Comparison of ENCODE assay signal across 18 cellular contexts in genomic region chr1:24373044-24373443, GRCh38. TPM values are rescaled to one million over a fixed set of nuclear protein-coding genes. Genes with fewer than 3 reads are reported as not detected.
DNase-seq lines count a peak whose midpoint lies in the region; ATAC-seq and FAIRE-seq lines count a peak whose summit lies in the region.
"Had no signal": no experiment of that assay in that cellular context is flagged by ENCODE, and none has a peak within 500 bp of the region (broad histone marks: within the 10 kb centered on the region; RNA-seq: fewer than 3 reads in every experiment).

No MANE protein-coding gene starts in this region.

- no peak overlapping the region for H3K4me3 Mint-ChIP-seq in activated CD4-positive, alpha-beta T cell treated with anti-CD3 and anti-CD28 coated beads for 36 hours
- no peak overlapping the region for H3K4me3 Mint-ChIP-seq in T-helper 17 cell
- no peak overlapping the region for H3K4me3 Mint-ChIP-seq in stimulated activated memory B cell treated with anti-CD40 and anti-IgM and Interleukin-4, amounts not matched to agents 10 μg/mL and 1 μg/mL and 100 μg/mL, for 72 hours
- H3K4me3 Mint-ChIP-seq: activated naive CD8-positive, alpha-beta T cell treated with anti-CD3 and anti-CD28 coated beads, Interleukin-2, amount 10 ng/mL, durations not matched to agents 7 days and 5 days had no signal

- ATAC-seq in activated CD4-positive, alpha-beta T cell treated with anti-CD3 and anti-CD28 coated beads for 36 hours: peak; percentile 57
- ATAC-seq in GM21390 (IDR thresholded peaks at IDR 0.05; ENCODE audit: unreplicated experiment): peak; percentile 48
- peak; percentile 62 for ATAC-seq in T-helper 17 cell
- ATAC-seq in stimulated activated memory B cell treated with anti-CD40 and anti-IgM and Interleukin-4, amounts not matched to agents 10 μg/mL and 1 μg/mL and 100 μg/mL, for 72 hours: peak; percentile 94
- ATAC-seq in GM18517 (IDR thresholded peaks at IDR 0.05; ENCODE audit: unreplicated experiment): no peak
- no peak for ATAC-seq in HG03108 (IDR thresholded peaks at IDR 0.05; ENCODE audit: unreplicated experiment)
- ATAC-seq: left lung, Right ventricle myocardium inferior had no signal

- H3K27ac Mint-ChIP-seq in activated CD4-positive, alpha-beta T cell treated with anti-CD3 and anti-CD28 coated beads for 36 hours: no peak overlapping the region
- peak overlapping the region; percentile 51 for H3K27ac Mint-ChIP-seq in T-helper 17 cell
- peak overlapping the region; percentile 85 for H3K27ac Mint-ChIP-seq in stimulated activated memory B cell treated with anti-CD40 and anti-IgM and Interleukin-4, amounts not matched to agents 10 μg/mL and 1 μg/mL and 100 μg/mL, for 72 hours
- H3K27ac Mint-ChIP-seq: activated naive CD8-positive, alpha-beta T cell treated with anti-CD3 and anti-CD28 coated beads, Interleukin-2, amount 10 ng/mL, durations not matched to agents 7 days and 5 days had no signal

- H3K4me1 ChIP-seq in small intestine (ENCODE audit: control insufficient read depth in 2 of 2, insufficient read depth in 1 of 2, low read depth in 1 of 2, low read length in 1 of 2): no peaks in the 10 kb centered on the region
- H3K4me1 ChIP-seq: left lung had no signal

- H3K4me3 ChIP-seq in small intestine (ENCODE audit: low read depth in 1 of 2, low read length in 2 of 2): no peak overlapping the region
- H3K4me3 ChIP-seq: left lung had no signal

- intact Hi-C loops in activated CD4-positive, alpha-beta T cell treated with anti-CD3 and anti-CD28 coated beads for 36 hours (cut with DNase I, micrococcal nuclease): no loop called here

- POLR2A ChIA-PET in activated CD4-positive, alpha-beta T cell treated with anti-CD3 and anti-CD28 coated beads for 36 hours (lab: Charles Lee): no interaction called here

- H3K9me3 ChIP-seq in T-helper 17 cell (ENCODE audit: control insufficient read depth, low read length, poor library complexity, severe bottlenecking): no peaks in the 10 kb centered on the region
- no peaks in the 10 kb centered on the region for H3K9me3 ChIP-seq in small intestine (ENCODE audit: control insufficient read depth, low read depth)
- H3K9me3 ChIP-seq: left lung had no signal

- CTCF ChIA-PET in activated CD4-positive, alpha-beta T cell treated with anti-CD3 and anti-CD28 coated beads for 36 hours (lab: Charles Lee): interaction anchor here (0.8 to 1.5 kb wide), 2 partner anchors 12 to 824 kb away, joined by 3 to 4 read pairs; no protein-coding TSS in a partner anchor

- H3K9me3 Mint-ChIP-seq in activated CD4-positive, alpha-beta T cell treated with anti-CD3 and anti-CD28 coated beads for 36 hours (ENCODE audit: low read depth): no peaks in the 10 kb centered on the region
- no peaks in the 10 kb centered on the region for H3K9me3 Mint-ChIP-seq in stimulated activated memory B cell treated with anti-CD40 and anti-IgM and Interleukin-4, amounts not matched to agents 10 μg/mL and 1 μg/mL and 100 μg/mL, for 72 hours
- H3K9me3 Mint-ChIP-seq: activated naive CD8-positive, alpha-beta T cell treated with anti-CD3 and anti-CD28 coated beads, Interleukin-2, amount 10 ng/mL, durations not matched to agents 7 days and 5 days had no signal

- H3K4me1 Mint-ChIP-seq in activated CD4-positive, alpha-beta T cell treated with anti-CD3 and anti-CD28 coated beads for 36 hours: no peaks in the 10 kb centered on the region
- H3K4me1 Mint-ChIP-seq in T-helper 17 cell: peaks cover 2% of the 10 kb centered on the region
- H3K4me1 Mint-ChIP-seq in stimulated activated memory B cell treated with anti-CD40 and anti-IgM and Interleukin-4, amounts not matched to agents 10 μg/mL and 1 μg/mL and 100 μg/mL, for 72 hours: peaks cover 20% of the 10 kb centered on the region
- H3K4me1 Mint-ChIP-seq: activated naive CD8-positive, alpha-beta T cell treated with anti-CD3 and anti-CD28 coated beads, Interleukin-2, amount 10 ng/mL, durations not matched to agents 7 days and 5 days had no signal

- no peak overlapping the region for H3K27ac ChIP-seq in small intestine (ENCODE audit: low read depth in 1 of 2, low read length in 1 of 2)
- H3K27ac ChIP-seq: left lung had no signal

- no peaks in the 10 kb centered on the region for H3K27me3 ChIP-seq in small intestine (ENCODE audit: control insufficient read depth in 2 of 2, insufficient read depth in 2 of 2, low read length in 2 of 2)
- H3K27me3 ChIP-seq: left lung had no signal

- H3K36me3 ChIP-seq in small intestine (ENCODE audit: control insufficient read depth in 2 of 2, insufficient read depth in 2 of 2, low read length in 2 of 2): no peaks in the 10 kb centered on the region

- no peak for DNase-seq in activated CD4-positive, alpha-beta T cell treated with anti-CD3 and anti-CD28 coated beads for 36 hours
- no peak for DNase-seq in activated CD4-positive, alpha-beta T cell treated with anti-CD3 and anti-CD28 coated beads for 1 hour
- DNase-seq in T-helper 17 cell (no peak), small intestine (no peak)
- DNase-seq: activated naive CD8-positive, alpha-beta T cell treated with anti-CD3 and anti-CD28 coated beads, Interleukin-2, amount 10 ng/mL, durations not matched to agents 7 days and 5 days; Calu3; central memory CD4-positive, alpha-beta T cell; hippocampal formation; left lung; NCI-H1436 treated with DMSO at 0.1 percent for 48 hours; T-helper 9 cell had no signal

- no peaks in the 10 kb centered on the region for H3K27me3 Mint-ChIP-seq in activated CD4-positive, alpha-beta T cell treated with anti-CD3 and anti-CD28 coated beads for 36 hours
- H3K27me3 Mint-ChIP-seq in T-helper 17 cell: no peaks in the 10 kb centered on the region
- H3K27me3 Mint-ChIP-seq in stimulated activated memory B cell treated with anti-CD40 and anti-IgM and Interleukin-4, amounts not matched to agents 10 μg/mL and 1 μg/mL and 100 μg/mL, for 72 hours: no peaks in the 10 kb centered on the region
- H3K27me3 Mint-ChIP-seq: activated naive CD8-positive, alpha-beta T cell treated with anti-CD3 and anti-CD28 coated beads, Interleukin-2, amount 10 ng/mL, durations not matched to agents 7 days and 5 days had no signal

- no peak for FAIRE-seq in small intestine (lab: Jason Lieb, UNC)
- FAIRE-seq: A204.1 had no signal

- peaks cover 4% of the 10 kb centered on the region for H3K36me3 Mint-ChIP-seq in activated CD4-positive, alpha-beta T cell treated with anti-CD3 and anti-CD28 coated beads for 36 hours (ENCODE audit: low read depth)
- peaks cover 4% of the 10 kb centered on the region for H3K36me3 Mint-ChIP-seq in T-helper 17 cell (ENCODE audit: low read depth)
- peaks cover 5% of the 10 kb centered on the region for H3K36me3 Mint-ChIP-seq in stimulated activated memory B cell treated with anti-CD40 and anti-IgM and Interleukin-4, amounts not matched to agents 10 μg/mL and 1 μg/mL and 100 μg/mL, for 72 hours

- WGBS in small intestine, 3 donors: 74 to 86% (median 76%) methylated on average over 7 of the region's 7 CpGs

RNA-seq across cellular contexts. Expression of gene STPG1, which starts 40.5 kb away (rescaled TPM):
- total RNA-seq in activated CD4-positive, alpha-beta T cell treated with anti-CD3 and anti-CD28 coated beads for 36 hours: 10 to 100 TPM in 1 of 2 experiments, 1 to 10 TPM in 1; 7.8 to 11.9 TPM
- 1 to 10 TPM; 2.5 to 3.6 TPM for total RNA-seq in T-helper 17 cell
- 10 to 100 TPM in 1 of 3 donors, 1 to 10 TPM in 2; 6.5 to 10.3 (median 6.5) TPM for polyA plus RNA-seq in small intestine

RNA-seq across cellular contexts. Expression of gene NIPAL3, which starts 42.6 kb away (rescaled TPM):
- total RNA-seq in activated CD4-positive, alpha-beta T cell treated with anti-CD3 and anti-CD28 coated beads for 36 hours: 10 to 100 TPM; 38.1 to 41.4 TPM
- 10 to 100 TPM; 32.9 to 41.7 TPM for total RNA-seq in T-helper 17 cell
- 10 to 100 TPM in 2 of 3 donors, 1 to 10 TPM in 1; 4.9 to 15.9 (median 10.7) TPM for polyA plus RNA-seq in small intestine

RNA-seq across cellular contexts. Expression of gene GRHL3, which starts 53.9 kb away (rescaled TPM):
- not detected for total RNA-seq in activated CD4-positive, alpha-beta T cell treated with anti-CD3 and anti-CD28 coated beads for 36 hours
- not detected for total RNA-seq in T-helper 17 cell
- under 1 TPM in 2 of 3 donors, not detected in 1; 0.28 to 0.67 TPM for polyA plus RNA-seq in small intestine
- total RNA-seq: activated naive CD8-positive, alpha-beta T cell treated with anti-CD3 and anti-CD28 coated beads, Interleukin-2, amount 10 ng/mL, durations not matched to agents 7 days and 5 days; Right ventricle myocardium inferior had no signal
- polyA plus RNA-seq: neural cell had no signal

Comparison
In these comparisons a context has a peak if more than half of its experiments do, and no peak if none do; other contexts are left out.
1. ATAC-seq: peak in activated CD4-positive, alpha-beta T cell treated with anti-CD3 and anti-CD28 coated beads for 36 hours (single experiment), GM21390 (single experiment), T-helper 17 cell (single experiment) and stimulated activated memory B cell treated with anti-CD40 and anti-IgM and Interleukin-4, amounts not matched to agents 10 μg/mL and 1 μg/mL and 100 μg/mL, for 72 hours (single experiment); none in GM18517 (single experiment) and HG03108 (single experiment).